Comparison of ENCODE assay signal across 1 cellular context in genomic region chr17:81083125-81083765, GRCh38.
TF ChIP-seq lines count a peak whose summit lies in the region.

No MANE protein-coding gene starts in this region.

TF ChIP-seq in HepG2, 621 proteins besides CTCF, POLR2A, EP300 and RAD21 (continued from another document and continues in another):
- TF ChIP-seq ZNF607 (CRISPR knock-in tag; IDR thresholded peaks at IDR 0.05; ENCODE audit: borderline replicate concordance) = peak; percentile 98
- peak; percentile 96 for TF ChIP-seq ZIK1 (CRISPR knock-in tag; IDR thresholded peaks at IDR 0.05; ENCODE audit: borderline replicate concordance, low read depth)
- peak; percentile 80 for TF ChIP-seq GATAD1 (CRISPR knock-in tag; IDR thresholded peaks at IDR 0.05)
- peak; percentile 94 for TF ChIP-seq GATAD2A (CRISPR knock-in tag; IDR thresholded peaks at IDR 0.05)
- TF ChIP-seq ZFP1 (CRISPR knock-in tag; IDR thresholded peaks at IDR 0.05) = peak; percentile 91
- TF ChIP-seq FOXK2 (IDR thresholded peaks at IDR 0.05) = 0 out of 2 replicates have a peak, but pooled peaks have one; percentile 30
- TF ChIP-seq ZUFSP (CRISPR knock-in tag; IDR thresholded peaks at IDR 0.05; ENCODE audit: borderline replicate concordance) = no peak
- TF ChIP-seq ZNF281 (CRISPR knock-in tag; IDR thresholded peaks at IDR 0.05; ENCODE audit: borderline replicate concordance) = 0 out of 2 replicates have a peak, but pooled peaks have one; percentile 11
- TF ChIP-seq ZNF605 (CRISPR knock-in tag; IDR thresholded peaks at IDR 0.05) = peak; percentile 95
- peak; percentile 98 for TF ChIP-seq ZNF709 (CRISPR knock-in tag; IDR thresholded peaks at IDR 0.05)
- peak; percentile 70; the same call in 1 of the 2 replicates for TF ChIP-seq ZNF205 (CRISPR knock-in tag; IDR thresholded peaks at IDR 0.05)
- peak; percentile 78; the same call in 1 of the 2 replicates for TF ChIP-seq ZNF253 (CRISPR knock-in tag; IDR thresholded peaks at IDR 0.05; ENCODE audit: borderline replicate concordance)
- TF ChIP-seq ZNF570 (CRISPR knock-in tag; IDR thresholded peaks at IDR 0.05; ENCODE audit: borderline replicate concordance) = no peak
- TF ChIP-seq GFI1 (CRISPR knock-in tag; IDR thresholded peaks at IDR 0.05; ENCODE audit: borderline replicate concordance) = no peak; the same call in 1 of the 2 replicates
- TF ChIP-seq RXRA (CRISPR knock-in tag; IDR thresholded peaks at IDR 0.05) = peak; percentile 90
- TF ChIP-seq ZSCAN5A (CRISPR knock-in tag; IDR thresholded peaks at IDR 0.05; ENCODE audit: borderline replicate concordance) = no peak
- TF ChIP-seq ZNF543 (CRISPR knock-in tag; IDR thresholded peaks at IDR 0.05) = peak; percentile 86
- TF ChIP-seq MTERF4 (CRISPR knock-in tag; IDR thresholded peaks at IDR 0.05) = peak; percentile 78
- TF ChIP-seq MTF1 (CRISPR knock-in tag; IDR thresholded peaks at IDR 0.05) = peak; percentile 75; the same call in 1 of the 2 replicates
- TF ChIP-seq ZNF275 (CRISPR knock-in tag; IDR thresholded peaks at IDR 0.05; ENCODE audit: borderline replicate concordance) = peak; percentile 75
- peak; percentile 93 for TF ChIP-seq ZNF18 (CRISPR knock-in tag; IDR thresholded peaks at IDR 0.05; ENCODE audit: insufficient replicate concordance)
- no peak for TF ChIP-seq CENPT (CRISPR knock-in tag; IDR thresholded peaks at IDR 0.05; ENCODE audit: low read depth)
- TF ChIP-seq NR2F1 (CRISPR knock-in tag; IDR thresholded peaks at IDR 0.05) = peak in 1 of 2 experiments; percentile 18; a peak in 1 of 4 replicates
- TF ChIP-seq CEBPG (CRISPR knock-in tag; IDR thresholded peaks at IDR 0.05) = no peak; the same call in 1 of the 2 replicates
- TF ChIP-seq RNF2 (conservative IDR thresholded peaks at IDR 0.05; ENCODE audit: low read depth) = peak; percentile 93
- peak; percentile 95 for TF ChIP-seq HOXA3 (CRISPR knock-in tag; IDR thresholded peaks at IDR 0.05)
- peak; percentile 87 for TF ChIP-seq ZNF557 (CRISPR knock-in tag; IDR thresholded peaks at IDR 0.05)
- TF ChIP-seq ZNF232 (CRISPR knock-in tag; IDR thresholded peaks at IDR 0.05; ENCODE audit: borderline replicate concordance) = peak; percentile 99
- peak; percentile 95 for TF ChIP-seq HNF1B (CRISPR knock-in tag; IDR thresholded peaks at IDR 0.05)
- TF ChIP-seq ZNF430 (CRISPR knock-in tag; IDR thresholded peaks at IDR 0.05) = peak; percentile 95; the same call in 1 of the 2 replicates
- TF ChIP-seq AKNA (CRISPR knock-in tag; IDR thresholded peaks at IDR 0.05; ENCODE audit: borderline replicate concordance) = peak; percentile 90; the same call in 1 of the 2 replicates
- TF ChIP-seq ZNF878 (CRISPR knock-in tag; IDR thresholded peaks at IDR 0.05) = peak; percentile 98; the same call in 1 of the 2 replicates
- peak; percentile 97 for TF ChIP-seq TOPORS (CRISPR knock-in tag; IDR thresholded peaks at IDR 0.05)
- no peak for TF ChIP-seq ARID2 (CRISPR knock-in tag; IDR thresholded peaks at IDR 0.05; ENCODE audit: borderline replicate concordance)
- peak; percentile 94 for TF ChIP-seq ZNF451 (CRISPR knock-in tag; IDR thresholded peaks at IDR 0.05)
- TF ChIP-seq GLMP (CRISPR knock-in tag; IDR thresholded peaks at IDR 0.05; ENCODE audit: borderline replicate concordance) = no peak
- TF ChIP-seq SMAD1 (CRISPR knock-in tag; IDR thresholded peaks at IDR 0.05; ENCODE audit: borderline replicate concordance, low read depth) = 0 out of 2 replicates have a peak, but pooled peaks have one; percentile 20
- TF ChIP-seq MLXIP (CRISPR knock-in tag; IDR thresholded peaks at IDR 0.05; ENCODE audit: borderline replicate concordance) = peak; percentile 99
